8 cellular contexts compared by ENCODE assay signal in the genomic region with DNA sequence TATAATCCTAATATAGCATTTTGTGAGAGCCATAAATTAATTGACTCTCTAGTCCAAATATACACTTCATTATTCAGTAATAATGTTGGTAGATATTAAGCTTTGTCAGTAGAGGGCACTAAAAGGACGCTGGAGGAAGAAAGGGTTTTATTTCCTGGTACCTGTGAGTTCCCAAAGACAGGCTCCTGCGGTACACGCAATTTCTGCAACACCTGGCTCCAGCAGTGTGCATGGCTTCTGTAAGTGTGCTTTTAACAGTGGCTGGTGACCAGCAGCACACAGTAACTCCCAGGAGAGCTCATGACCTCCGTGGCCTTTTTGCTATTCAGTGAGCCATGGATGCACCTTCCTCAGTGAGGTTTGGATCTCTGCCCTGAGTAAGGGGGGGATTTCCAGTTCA.
DNase-seq lines count a peak whose midpoint lies in the region; ATAC-seq, FAIRE-seq and TF ChIP-seq lines count a peak whose summit lies in the region.

No MANE protein-coding gene starts in this region.

- H3K27ac Mint-ChIP-seq in WTC11: no peak overlapping the region

- H3K36me3 ChIP-seq in HEK293 (ENCODE audit: control insufficient read depth in 2 of 2, insufficient read depth in 1 of 2, low read length in 2 of 2) (no peaks in the 10 kb centered on the region), right lobe of liver (no peaks in the 10 kb centered on the region)

- FAIRE-seq in GM12892 (lab: Jason Lieb, UNC): no peak

- no peak overlapping the region for H3K4me3 Mint-ChIP-seq in WTC11

- intact Hi-C loops in right lobe of liver (cut with DNase I): no loop called here

- POLR2A ChIA-PET in HEK293 (lab: Yijun Ruan, JAX) (no interaction called here), WTC11 (lab: Charles Lee) (no interaction called here)

- CTCF ChIA-PET in HEK293 (lab: Yijun Ruan, JAX): interaction anchor here (0.7 to 1.5 kb wide), 3 partner anchors 30 to 597 kb away, joined by 3 to 4 read pairs (median 3); no protein-coding TSS in a partner anchor
- CTCF ChIA-PET in WTC11 (lab: Charles Lee): interaction anchor here (0.5 to 1.7 kb wide), 6 partner anchors 8 to 871 kb away, joined by 3 to 5 read pairs (median 4); no protein-coding TSS in a partner anchor

- DNase-seq in stimulated activated CD4-positive, alpha-beta T cell treated with anti-CD3 and anti-CD28 coated beads, Interleukin-15, amount 100 ng/mL, for 24 hours: peak; percentile 1
- no peak for DNase-seq in stimulated activated CD4-positive, alpha-beta T cell treated with anti-CD3 and anti-CD28 coated beads, Interleukin-4, amount 100 ng/mL, for 24 hours
- DNase-seq in LNCaP clone FGC (ENCODE audit: low read depth) (peak; percentile 42), WTC11 (ENCODE audit: low spot score) (peak; percentile 21), right lobe of liver (peak; percentile 21 to 75 (median 61)), NCI-H1694 treated with DMSO at 0.1 percent for 48 hours (lab: John Stamatoyannopoulos, UW) (no peak), GM12892 (ENCODE audit: insufficient read length) (no peak)

- H3K27ac ChIP-seq in HEK293 (ENCODE audit: extremely low read depth, low read depth, low read length): no peak overlapping the region
- H3K27ac ChIP-seq in right lobe of liver: no peak overlapping the region

- no peaks in the 10 kb centered on the region for H3K4me1 Mint-ChIP-seq in WTC11

- peaks cover 10% of the 10 kb centered on the region for H3K27me3 Mint-ChIP-seq in WTC11 (ENCODE audit: low read depth)

- no peaks in the 10 kb centered on the region for H3K4me1 ChIP-seq in HEK293 (ENCODE audit: control insufficient read depth, insufficient read depth, low read length)
- peaks cover 0 to 12% (median 2%) of the 10 kb centered on the region in 4 donors for H3K4me1 ChIP-seq in right lobe of liver

- H3K9me3 ChIP-seq in HEK293 (ENCODE audit: control insufficient read depth, insufficient read depth, low read depth, low read length) (no peaks in the 10 kb centered on the region), right lobe of liver (no peaks in the 10 kb centered on the region)

- TF ChIP-seq POLR2A in right lobe of liver (IDR thresholded peaks at IDR 0.05) (no peak), GM12892 (IDR thresholded peaks at IDR 0.05; ENCODE audit: low read depth, low read length) (no peak)

- H3K36me3 Mint-ChIP-seq in WTC11: no peaks in the 10 kb centered on the region

- 4% methylated on average over 4 of the region's 4 CpGs for WGBS in right lobe of liver (ENCODE audit: insufficient coverage, low coverage, low lambda C conversion rate, missing lambda C conversion rate)

- H3K9me3 Mint-ChIP-seq in WTC11: no peaks in the 10 kb centered on the region

- ATAC-seq in WTC11 (peak; percentile 94), right lobe of liver (peak; percentile 97 to 100 (median 99))

- no peaks in the 10 kb centered on the region for H3K27me3 ChIP-seq in right lobe of liver

- TF ChIP-seq CTCF in HEK293 (tag by site-specific recombination; IDR thresholded peaks at IDR 0.05) (no peak), LNCaP clone FGC (IDR thresholded peaks at IDR 0.05; ENCODE audit: control insufficient read depth, extremely low read depth, insufficient read depth) (peak; percentile 66), WTC11 (IDR thresholded peaks at IDR 0.05) (0 out of 2 replicates have a peak, but pooled peaks have one; percentile 35), right lobe of liver (IDR thresholded peaks at IDR 0.05) (peak; percentile 57 to 68 (median 62))

- no peak overlapping the region for H3K4me3 ChIP-seq in HEK293 (ENCODE audit: low read depth, low read length)
- no peak overlapping the region for H3K4me3 ChIP-seq in LNCaP clone FGC (ENCODE audit: low read depth, low read length)
- H3K4me3 ChIP-seq in right lobe of liver: no peak overlapping the region

TF ChIP-seq in HEK293, 187 proteins besides CTCF, POLR2A, EP300 and RAD21:
- TF ChIP-seq ZNF24 (tag by site-specific recombination; IDR thresholded peaks at IDR 0.05) (no peak), ZNF654 (tag by site-specific recombination; IDR thresholded peaks at IDR 0.05; ENCODE audit: low read depth) (peak; percentile 58)

TF ChIP-seq in WTC11, 78 proteins besides CTCF, POLR2A, EP300 and RAD21:
- no peak for TF ChIP-seq CREB1 (CRISPR knock-in tag; IDR thresholded peaks at IDR 0.05)

Comparison
In these comparisons a context has a peak if more than half of its experiments do, and no peak if none do; other contexts are left out.
1. DNase-seq: peak in stimulated activated CD4-positive, alpha-beta T cell treated with anti-CD3 and anti-CD28 coated beads, Interleukin-15, amount 100 ng/mL, for 24 hours (single experiment), LNCaP clone FGC (single experiment), WTC11 (single experiment) and right lobe of liver (3 of 3); none in stimulated activated CD4-positive, alpha-beta T cell treated with anti-CD3 and anti-CD28 coated beads, Interleukin-4, amount 100 ng/mL, for 24 hours (single experiment), NCI-H1694 treated with DMSO at 0.1 percent for 48 hours (single experiment) and GM12892 (single experiment).